Comparison of ENCODE assay signal across 8 cellular contexts in genomic region chr22:19477321-19478085, GRCh38. TPM values are rescaled to one million over a fixed set of nuclear protein-coding genes. Genes with fewer than 3 reads are reported as not detected.
DNase-seq lines count a peak whose midpoint lies in the region; ATAC-seq and TF ChIP-seq lines count a peak whose summit lies in the region.

No MANE protein-coding gene starts in this region.

- no peaks in the 10 kb centered on the region for H3K9me3 Mint-ChIP-seq in naive B cell

- H3K27me3 Mint-ChIP-seq in naive B cell = no peaks in the 10 kb centered on the region

- WGBS in thyroid gland, 2 donors = 39 to 40% methylated on average over 5 of the region's 5 CpGs

- ATAC-seq in naive B cell (ENCODE audit: low read depth in 2 of 2) = no peak
- ATAC-seq in HG03432 (IDR thresholded peaks at IDR 0.05; ENCODE audit: unreplicated experiment) = no peak

- peaks cover 27 to 38% (median 38%) of the 10 kb centered on the region in 3 donors for H3K4me1 Mint-ChIP-seq in naive B cell

- H3K9me3 ChIP-seq in thyroid gland = no peaks in the 10 kb centered on the region

- DNase-seq in Caki2 (ENCODE audit: low read depth) (peak; percentile 19), LHCN-M2 (ENCODE audit: low read depth) (peak; percentile 27), cardiac fibroblast (ENCODE audit: low read depth in 2 of 2) (peak; percentile 41 to 50), naive B cell (no peak), SHP77 (lab: John Stamatoyannopoulos, UW) (no peak), islet precursor cell (no peak), thyroid gland (no peak)

- TF ChIP-seq CTCF in cardiac fibroblast (IDR thresholded peaks at IDR 0.05; ENCODE audit: low read depth, low read length) (peak; percentile 21), thyroid gland (IDR thresholded peaks at IDR 0.05) (peak in 2 of 6 experiments; percentile 24 to 30)

- TF ChIP-seq POLR2A in thyroid gland (IDR thresholded peaks at IDR 0.05) = no peak

- H3K36me3 Mint-ChIP-seq in naive B cell = no peaks in the 10 kb centered on the region

- H3K27ac Mint-ChIP-seq in naive B cell = peak overlapping the region; percentile 27 to 100 (median 78)

- peak overlapping the region; percentile 87 to 98 (median 96) for H3K4me3 Mint-ChIP-seq in naive B cell

- peaks cover 15 to 16% of the 10 kb centered on the region in 2 donors for H3K4me1 ChIP-seq in thyroid gland

- no peak overlapping the region for H3K27ac ChIP-seq in thyroid gland

- H3K36me3 ChIP-seq in thyroid gland = peaks cover 1 to 22% of the 10 kb centered on the region in 2 donors

- no peaks in the 10 kb centered on the region for H3K27me3 ChIP-seq in thyroid gland

- in situ Hi-C loops in Caki2 (cut with HindIII; ENCODE audit: low pct_unique_long_range_greater_than_20kb, low sequenced_read_pairs) = no loop called here

- intact Hi-C loops in thyroid gland (cut with DNase I) = loop anchor here (10.0 kb wide), 1 partner anchor 293 kb away; no protein-coding TSS in a partner anchor

- H3K4me3 ChIP-seq in cardiac fibroblast (replicated peaks in 1 of 2; ENCODE audit: low read depth in 2 of 2, low read length in 2 of 2) (peak overlapping the region; percentile 90 to 93), thyroid gland (replicated peaks in 1 of 3) (peak overlapping the region in 1 of 3 donors; percentile 85)

RNA-seq across cellular contexts. Expression of gene UFD1, which starts 1.5 kb away (rescaled TPM):
- 106 and 114 TPM in 2 replicates for total RNA-seq in Caki2 (2014; rRNA removed; shearing (Covaris generic); ENCODE audit: low replicate concordance)
- total RNA-seq in LHCN-M2 (2014; rRNA removed) (81.3 and 82.5 TPM in 2 replicates), thyroid gland (10 to 100 TPM; 29.3 to 52.7 (median 44.2) TPM)
- polyA plus RNA-seq in LHCN-M2 (2012) = 107 TPM
- polyA plus RNA-seq in naive B cell (ENCODE audit: low read depth in 6 of 6) = 100 to 1,000 TPM in 1 of 6 donors, 10 to 100 TPM in 5; 55.0 to 107 (median 61.8) TPM

RNA-seq across cellular contexts. Expression of gene CDC45, which starts 2.2 kb away (rescaled TPM):
- 54.6 and 56.3 TPM in 2 replicates for total RNA-seq in Caki2 (2014; rRNA removed; shearing (Covaris generic); ENCODE audit: low replicate concordance)
- total RNA-seq in LHCN-M2 (2014; rRNA removed) (62.3 and 67.6 TPM in 2 replicates), thyroid gland (1 to 10 TPM in 2 of 4 donors, under 1 TPM in 1, not detected in 1; 0.24 to 1.9 (median 1.7) TPM)
- polyA plus RNA-seq in LHCN-M2 (2012) = 21.5 TPM
- polyA plus RNA-seq in naive B cell (ENCODE audit: low read depth in 6 of 6) = under 1 TPM in 2 of 6 donors, not detected in 4; 0.28 to 0.44 TPM

RNA-seq across cellular contexts. Expression of gene C22orf39, which starts 30.0 kb away (rescaled TPM):
- 39.9 and 44.0 TPM in 2 replicates for total RNA-seq in Caki2 (2014; rRNA removed; shearing (Covaris generic); ENCODE audit: low replicate concordance)
- 20.2 and 21.0 TPM in 2 replicates for total RNA-seq in LHCN-M2 (2014; rRNA removed)
- polyA plus RNA-seq in LHCN-M2 (2012) = 16.7 TPM
- 100 to 1,000 TPM in 1 of 6 donors, 10 to 100 TPM in 5; 64.8 to 102 (median 73.0) TPM for polyA plus RNA-seq in naive B cell (ENCODE audit: low read depth in 6 of 6)
- 10 to 100 TPM; 66.9 to 90.0 (median 83.1) TPM for total RNA-seq in thyroid gland

RNA-seq across cellular contexts. Expression of gene MRPL40, which starts 45.2 kb away (rescaled TPM):
- total RNA-seq in Caki2 (2014; rRNA removed; shearing (Covaris generic); ENCODE audit: low replicate concordance) = 117 and 138 TPM in 2 replicates
- 41.4 and 51.0 TPM in 2 replicates for total RNA-seq in LHCN-M2 (2014; rRNA removed)
- polyA plus RNA-seq in LHCN-M2 (2012) = 64.6 TPM
- polyA plus RNA-seq in naive B cell (ENCODE audit: low read depth in 6 of 6) = 10 to 100 TPM; 63.5 to 92.0 (median 77.7) TPM
- total RNA-seq in thyroid gland = 10 to 100 TPM; 37.5 to 69.3 (median 48.7) TPM

RNA-seq across cellular contexts. Expression of gene HIRA, which starts 46.0 kb away (rescaled TPM):
- 22.4 and 22.9 TPM in 2 replicates for total RNA-seq in Caki2 (2014; rRNA removed; shearing (Covaris generic); ENCODE audit: low replicate concordance)
- total RNA-seq in LHCN-M2 (2014; rRNA removed) (19.1 and 27.0 TPM in 2 replicates), thyroid gland (100 to 1,000 TPM in 2 of 4 donors, 10 to 100 TPM in 2; 63.8 to 139 (median 107) TPM)
- polyA plus RNA-seq in LHCN-M2 (2012) = 16.0 TPM
- polyA plus RNA-seq in naive B cell (ENCODE audit: low read depth in 6 of 6) = 10 to 100 TPM in 3 of 6 donors, 1 to 10 TPM in 3; 4.9 to 13.3 (median 10.4) TPM

Comparison
In these comparisons a context has a peak if more than half of its experiments do, and no peak if none do; other contexts are left out.
1. DNase-seq: peak in Caki2 (single experiment), LHCN-M2 (single experiment) and cardiac fibroblast (2 of 2); none in naive B cell (single experiment), SHP77 (0 of 2), islet precursor cell (single experiment) and thyroid gland (0 of 2).
2. RNA of gene CDC45, which starts 2.2 kb away (total RNA-seq): 62.3 to 67.6 TPM in LHCN-M2 and 54.6 to 56.3 TPM in Caki2; 0.24 to 1.9 TPM in thyroid gland; every median in the first group is over 10 times any median in the second.